Comparison of ENCODE assay signal across 16 cellular contexts in genomic region chr2:11708106-11708505, GRCh38. TPM values are rescaled to one million over a fixed set of nuclear protein-coding genes. Genes with fewer than 3 reads are reported as not detected.
DNase-seq lines count a peak whose midpoint lies in the region; ATAC-seq and TF ChIP-seq lines count a peak whose summit lies in the region.
"Had no signal": no experiment of that assay in that cellular context is flagged by ENCODE, and none has a peak within 500 bp of the region (broad histone marks: within the 10 kb centered on the region; RNA-seq: fewer than 3 reads in every experiment).

No MANE protein-coding gene starts in this region.

- no peak for ATAC-seq in GM18867 (IDR thresholded peaks at IDR 0.05; ENCODE audit: unreplicated experiment)

- TF ChIP-seq CTCF in AG10803 (conservative IDR thresholded peaks at IDR 0.05; ENCODE audit: low read length) = no peak
- TF ChIP-seq CTCF in astrocyte of the spinal cord (IDR thresholded peaks at IDR 0.05; ENCODE audit: low read depth, low read length) = no peak
- TF ChIP-seq CTCF in fibroblast of the aortic adventitia (IDR thresholded peaks at IDR 0.05; ENCODE audit: insufficient read depth, low read length) = no peak

- H3K4me3 ChIP-seq in AG10803 (ENCODE audit: low read length) (no peak overlapping the region), astrocyte of the spinal cord (ENCODE audit: low read depth, low read length) (no peak overlapping the region), fibroblast of the aortic adventitia (ENCODE audit: low read depth, low read length) (no peak overlapping the region)

- DNase-seq in AG10803 (ENCODE audit: low read depth) (peak; percentile 11), M059J (ENCODE audit: low read depth) (peak; percentile 23), astrocyte of the spinal cord (ENCODE audit: low read depth, low spot score) (peak; percentile 25), fibroblast of the aortic adventitia (ENCODE audit: low read depth) (peak; percentile 37), dedifferentiated amniotic fluid mesenchymal stem cell (ENCODE audit: extremely low spot score) (no peak), occipital lobe (lab: John Stamatoyannopoulos, UW) (no peak)
- DNase-seq: EL, NCI-H1417 treated with DMSO at 0.1 percent for 48 hours, NCI-H2029, NCI-H2171, NCI-H748 treated with DMSO at 0.1 percent for 48 hours, OCI-M1 had no signal

- in situ Hi-C loops in astrocyte of the spinal cord (cut with HindIII; ENCODE audit: low sequenced_read_pairs) = no loop called here

RNA-seq across cellular contexts. Expression of gene NTSR2, which starts 38.1 kb away (rescaled TPM):
- 0.12 TPM in 1 of 2 replicates, not detected in the other for total RNA-seq in M059J (2014; rRNA removed; shearing (Covaris generic))
- total RNA-seq in fibroblast of the aortic adventitia (ENCODE audit: low replicate concordance) (not detected in 2 replicates), occipital lobe (0.31 TPM)
- total RNA-seq: HT-29, NCI-H460, SK-MEL-5 had no signal

RNA-seq across cellular contexts. Expression of gene LPIN1, which starts 38.3 kb away (rescaled TPM):
- 23.2 and 33.2 TPM in 2 replicates for total RNA-seq in M059J (2014; rRNA removed; shearing (Covaris generic))
- total RNA-seq in fibroblast of the aortic adventitia (ENCODE audit: low replicate concordance) (50.4 and 157 TPM in 2 replicates), occipital lobe (26.7 TPM)

Comparison
In these comparisons a context has a peak if more than half of its experiments do, and no peak if none do; other contexts are left out.
1. DNase-seq: peak in AG10803 (single experiment), M059J (single experiment), astrocyte of the spinal cord (single experiment) and fibroblast of the aortic adventitia (single experiment); none in dedifferentiated amniotic fluid mesenchymal stem cell (single experiment) and occipital lobe (single experiment).